In genomic region chr6:137224890-137225198, GRCh38 we compare ENCODE assay signal across 9 cellular contexts. TPM values are rescaled to one million over a fixed set of nuclear protein-coding genes. Genes with fewer than 3 reads are reported as not detected.
DNase-seq lines count a peak whose midpoint lies in the region; ATAC-seq and TF ChIP-seq lines count a peak whose summit lies in the region.
"Had no signal": no experiment of that assay in that cellular context is flagged by ENCODE, and none has a peak within 500 bp of the region (broad histone marks: within the 10 kb centered on the region; RNA-seq: fewer than 3 reads in every experiment).

No MANE protein-coding gene starts in this region.

- peak overlapping the region in 1 of 4 donors; percentile 29 for H3K4me3 Mint-ChIP-seq in CD4-positive, CD25-positive, alpha-beta regulatory T cell

- H3K4me1 Mint-ChIP-seq in CD4-positive, CD25-positive, alpha-beta regulatory T cell, result peaks cover 9 to 25% (median 20%) of the 10 kb centered on the region in 4 donors

- peak; percentile 56 to 58 for ATAC-seq in CD4-positive, CD25-positive, alpha-beta regulatory T cell (ENCODE audit: low read depth in 2 of 2)
- ATAC-seq in GM21367 (IDR thresholded peaks at IDR 0.05; ENCODE audit: unreplicated experiment) (peak; percentile 48), gastroesophageal sphincter (peak; percentile 52)

- TF ChIP-seq CTCF in gastroesophageal sphincter (IDR thresholded peaks at IDR 0.05) (no peak), colonic mucosa (IDR thresholded peaks at IDR 0.05) (no peak)

- no peaks in the 10 kb centered on the region for H3K36me3 ChIP-seq in CD4-positive, CD25-positive, alpha-beta regulatory T cell (ENCODE audit: control insufficient read depth, insufficient read depth, low read length)
- no peaks in the 10 kb centered on the region for H3K36me3 ChIP-seq in gastroesophageal sphincter
- H3K36me3 ChIP-seq in colonic mucosa, result no peaks in the 10 kb centered on the region

- no peaks in the 10 kb centered on the region for H3K9me3 ChIP-seq in CD4-positive, CD25-positive, alpha-beta regulatory T cell (ENCODE audit: control insufficient read depth in 2 of 2, low read length in 2 of 2)
- H3K9me3 ChIP-seq in gastroesophageal sphincter (no peaks in the 10 kb centered on the region), colonic mucosa (no peaks in the 10 kb centered on the region)

- peaks cover 27% of the 10 kb centered on the region for H3K27me3 Mint-ChIP-seq in CD4-positive, CD25-positive, alpha-beta regulatory T cell

- peak in 1 of 3 donors; percentile 9 for DNase-seq in CD4-positive, CD25-positive, alpha-beta regulatory T cell
- DNase-seq in KBM-7 (peak; percentile 91), colonic mucosa (no peak), NCI-H69 (lab: John Stamatoyannopoulos, UW) (no peak), putamen (ENCODE audit: low spot score) (no peak)
- DNase-seq in central memory CD4-positive, alpha-beta T cell, result no peak

- no peak overlapping the region for H3K27ac ChIP-seq in CD4-positive, CD25-positive, alpha-beta regulatory T cell (ENCODE audit: insufficient read depth, low read length, poor library complexity, severe bottlenecking)
- H3K27ac ChIP-seq in gastroesophageal sphincter (peak overlapping the region in 1 of 4 donors; percentile 54), colonic mucosa (no peak overlapping the region)

- H3K36me3 Mint-ChIP-seq in CD4-positive, CD25-positive, alpha-beta regulatory T cell, result no peaks in the 10 kb centered on the region

- H3K4me3 ChIP-seq in CD4-positive, CD25-positive, alpha-beta regulatory T cell (ENCODE audit: low read depth, low read length), result no peak overlapping the region
- H3K4me3 ChIP-seq in gastroesophageal sphincter (no peak overlapping the region), colonic mucosa (no peak overlapping the region)

- H3K4me1 ChIP-seq in CD4-positive, CD25-positive, alpha-beta regulatory T cell (ENCODE audit: control insufficient read depth, insufficient read depth, low read length, poor library complexity, severe bottlenecking), result peaks cover 1% of the 10 kb centered on the region
- H3K4me1 ChIP-seq in gastroesophageal sphincter (peaks cover 0 to 41% (median 10%) of the 10 kb centered on the region in 3 donors), colonic mucosa (no peaks in the 10 kb centered on the region)

- 86 to 90% methylated on average over 1 of the region's 1 CpG for WGBS in gastroesophageal sphincter (ENCODE audit: low coverage in 1 of 2), 2 donors

- H3K9ac ChIP-seq in colonic mucosa (ENCODE audit: low read depth in 2 of 2, low read length in 2 of 2), result no peak overlapping the region

- no peaks in the 10 kb centered on the region for H3K27me3 ChIP-seq in CD4-positive, CD25-positive, alpha-beta regulatory T cell (ENCODE audit: control insufficient read depth, insufficient read depth, low read length)
- H3K27me3 ChIP-seq in gastroesophageal sphincter (no peaks in the 10 kb centered on the region), colonic mucosa (no peaks in the 10 kb centered on the region)

- TF ChIP-seq POLR2A in gastroesophageal sphincter (IDR thresholded peaks at IDR 0.05), result no peak

- intact Hi-C loops in colonic mucosa (cut with DNase I), result no loop called here

- H3K27ac Mint-ChIP-seq in CD4-positive, CD25-positive, alpha-beta regulatory T cell, result peak overlapping the region in 1 of 3 donors; percentile 88

- no peaks in the 10 kb centered on the region for H3K9me3 Mint-ChIP-seq in CD4-positive, CD25-positive, alpha-beta regulatory T cell

- no peak for TF ChIP-seq EP300 in gastroesophageal sphincter (IDR thresholded peaks at IDR 0.05)

- in situ Hi-C loops in KBM-7 (cut with MboI; ENCODE audit: low pct_unique_long_range_greater_than_20kb, low sequenced_read_pairs), result no loop called here

RNA-seq across cellular contexts. Expression of gene IFNGR1, which starts 5.7 kb away (rescaled TPM):
- total RNA-seq in CD4-positive, CD25-positive, alpha-beta regulatory T cell, result 44.3 TPM
- 10 to 100 TPM; 30.7 to 44.4 (median 35.4) TPM for polyA plus RNA-seq in CD4-positive, CD25-positive, alpha-beta regulatory T cell
- total RNA-seq in gastroesophageal sphincter (100 to 1,000 TPM in 1 of 4 donors, 10 to 100 TPM in 3; 45.8 to 104 (median 66.9) TPM), colonic mucosa (100 to 1,000 TPM in 1 of 2 donors, 10 to 100 TPM in 1; 58.2 to 131 TPM)

RNA-seq across cellular contexts. Expression of gene IL22RA2, which starts 51.4 kb away (rescaled TPM):
- not detected for total RNA-seq in CD4-positive, CD25-positive, alpha-beta regulatory T cell
- not detected for polyA plus RNA-seq in CD4-positive, CD25-positive, alpha-beta regulatory T cell
- total RNA-seq in gastroesophageal sphincter (not detected), colonic mucosa (under 1 TPM in 1 of 2 donors, not detected in 1; 0.21 TPM)
- total RNA-seq: LHCN-M2 had no signal
